In the genomic region with DNA sequence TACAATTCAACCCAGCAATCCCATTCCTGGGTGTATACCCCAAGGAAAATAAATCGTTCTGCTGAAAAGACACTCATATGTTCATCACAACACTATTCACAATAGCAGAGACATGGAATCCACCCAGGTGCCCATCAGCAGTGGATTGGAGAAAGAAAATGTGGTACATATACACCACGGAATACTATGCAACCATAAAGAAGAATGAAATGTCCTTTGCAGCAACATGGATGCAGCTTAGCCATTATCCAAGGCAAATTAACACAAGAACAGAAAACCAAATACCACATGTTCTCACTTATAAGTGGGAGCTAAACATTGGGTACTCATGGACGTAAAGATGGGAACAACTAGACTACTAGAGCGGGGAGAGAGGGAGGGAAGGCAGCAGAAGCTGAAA, we compare ENCODE assay signal across 9 cellular contexts.
"Had no signal": no experiment of that assay in that cellular context is flagged by ENCODE, and none has a peak within 500 bp of the region (broad histone marks: within the 10 kb centered on the region; RNA-seq: fewer than 3 reads in every experiment).

No MANE protein-coding gene starts in this region.

- ATAC-seq: GM23338, HCT116 had no signal

- H3K9ac ChIP-seq: GM23248 had no signal

- H3K4me2 ChIP-seq: GM23338 had no signal

- H3K36me3 ChIP-seq: HAP-1 had no signal

- H3K4me3 ChIP-seq: GM23248, GM23338, HAP-1 had no signal

- H3K4me1 ChIP-seq: HAP-1 had no signal

- DNase-seq: GM23248, GOT3, H7, H9, HCEC 1CT, HFFc6 had no signal

- H2AFZ ChIP-seq: GM23248, GM23338 had no signal

- H3K9me3 ChIP-seq: HAP-1 had no signal

- H3K27ac ChIP-seq: GM23248 had no signal
